ENCODE assay signal across 1 cellular context in the genomic region with DNA sequence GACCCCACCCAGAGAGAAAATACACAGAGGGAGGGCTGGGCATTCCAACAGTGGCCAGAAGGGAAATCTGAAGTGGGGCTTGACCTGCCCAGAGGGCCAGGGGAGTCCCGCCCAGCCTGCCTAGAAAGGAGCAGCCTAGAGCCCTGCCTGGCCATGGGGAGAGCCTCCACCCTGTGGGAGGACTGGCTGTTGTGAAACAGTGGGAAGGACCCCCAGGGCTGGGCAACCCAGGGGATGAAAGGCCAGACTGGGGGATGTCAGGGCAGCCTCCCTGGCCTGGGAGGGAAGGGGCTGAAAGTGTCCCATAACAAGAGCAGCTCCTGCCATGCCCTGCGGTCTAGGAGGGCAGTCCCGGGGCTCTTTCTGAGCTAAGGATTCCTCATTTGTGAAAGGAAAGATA.
TF ChIP-seq lines count a peak whose summit lies in the region.

No MANE protein-coding gene starts in this region.

TF ChIP-seq in HepG2, 621 proteins besides CTCF, POLR2A, EP300 and RAD21:
- TF ChIP-seq NFRKB (IDR thresholded peaks at IDR 0.05) (no peak), PHF5A (CRISPR knock-in tag; IDR thresholded peaks at IDR 0.05; ENCODE audit: low read depth, unreplicated experiment) (no peak), PRPF4 (IDR thresholded peaks at IDR 0.05; ENCODE audit: low read depth, low read length, poor library complexity, severe bottlenecking) (no peak), ZNF276 (CRISPR knock-in tag; IDR thresholded peaks at IDR 0.05; ENCODE audit: low read depth) (no peak), ZNF850 (CRISPR knock-in tag; conservative IDR thresholded peaks at IDR 0.05) (no peak), ZNF629 (CRISPR knock-in tag; conservative IDR thresholded peaks at IDR 0.05) (no peak), HES4 (CRISPR knock-in tag; IDR thresholded peaks at IDR 0.05; ENCODE audit: borderline replicate concordance) (no peak), ZNF547 (CRISPR knock-in tag; IDR thresholded peaks at IDR 0.05) (no peak), DNMT1 (CRISPR knock-in tag; IDR thresholded peaks at IDR 0.05) (no peak), PRMT3 (CRISPR knock-in tag; IDR thresholded peaks at IDR 0.05; ENCODE audit: borderline replicate concordance, low read depth) (no peak), CREB1 (IDR thresholded peaks at IDR 0.05) (no peak), CREB1 (CRISPR knock-in tag; IDR thresholded peaks at IDR 0.05) (no peak)
- TF ChIP-seq, protein P1, sequence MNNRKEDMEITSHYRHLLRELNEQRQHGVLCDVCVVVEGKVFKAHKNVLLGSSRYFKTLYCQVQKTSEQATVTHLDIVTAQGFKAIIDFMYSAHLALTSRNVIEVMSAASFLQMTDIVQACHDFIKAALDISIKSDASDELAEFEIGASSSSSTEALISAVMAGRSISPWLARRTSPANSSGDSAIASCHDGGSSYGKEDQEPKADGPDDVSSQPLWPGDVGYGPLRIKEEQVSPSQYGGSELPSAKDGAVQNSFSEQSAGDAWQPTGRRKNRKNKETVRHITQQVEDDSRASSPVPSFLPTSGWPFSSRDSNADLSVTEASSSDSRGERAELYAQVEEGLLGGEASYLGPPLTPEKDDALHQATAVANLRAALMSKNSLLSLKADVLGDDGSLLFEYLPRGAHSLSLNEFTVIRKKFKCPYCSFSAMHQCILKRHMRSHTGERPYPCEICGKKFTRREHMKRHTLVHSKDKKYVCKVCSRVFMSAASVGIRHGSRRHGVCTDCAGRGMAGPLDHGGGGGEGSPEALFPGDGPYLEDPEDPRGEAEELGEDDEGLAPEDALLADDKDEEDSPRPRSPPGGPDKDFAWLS (CRISPR knock-in tag; IDR thresholded peaks at IDR 0.05; ENCODE audit: borderline replicate concordance), result no peak
- TF ChIP-seq, protein P2, sequence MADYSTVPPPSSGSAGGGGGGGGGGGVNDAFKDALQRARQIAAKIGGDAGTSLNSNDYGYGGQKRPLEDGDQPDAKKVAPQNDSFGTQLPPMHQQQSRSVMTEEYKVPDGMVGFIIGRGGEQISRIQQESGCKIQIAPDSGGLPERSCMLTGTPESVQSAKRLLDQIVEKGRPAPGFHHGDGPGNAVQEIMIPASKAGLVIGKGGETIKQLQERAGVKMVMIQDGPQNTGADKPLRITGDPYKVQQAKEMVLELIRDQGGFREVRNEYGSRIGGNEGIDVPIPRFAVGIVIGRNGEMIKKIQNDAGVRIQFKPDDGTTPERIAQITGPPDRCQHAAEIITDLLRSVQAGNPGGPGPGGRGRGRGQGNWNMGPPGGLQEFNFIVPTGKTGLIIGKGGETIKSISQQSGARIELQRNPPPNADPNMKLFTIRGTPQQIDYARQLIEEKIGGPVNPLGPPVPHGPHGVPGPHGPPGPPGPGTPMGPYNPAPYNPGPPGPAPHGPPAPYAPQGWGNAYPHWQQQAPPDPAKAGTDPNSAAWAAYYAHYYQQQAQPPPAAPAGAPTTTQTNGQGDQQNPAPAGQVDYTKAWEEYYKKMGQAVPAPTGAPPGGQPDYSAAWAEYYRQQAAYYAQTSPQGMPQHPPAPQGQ (CRISPR knock-in tag; IDR thresholded peaks at IDR 0.05; ENCODE audit: borderline replicate concordance), result no peak
- TF ChIP-seq, protein P3, sequence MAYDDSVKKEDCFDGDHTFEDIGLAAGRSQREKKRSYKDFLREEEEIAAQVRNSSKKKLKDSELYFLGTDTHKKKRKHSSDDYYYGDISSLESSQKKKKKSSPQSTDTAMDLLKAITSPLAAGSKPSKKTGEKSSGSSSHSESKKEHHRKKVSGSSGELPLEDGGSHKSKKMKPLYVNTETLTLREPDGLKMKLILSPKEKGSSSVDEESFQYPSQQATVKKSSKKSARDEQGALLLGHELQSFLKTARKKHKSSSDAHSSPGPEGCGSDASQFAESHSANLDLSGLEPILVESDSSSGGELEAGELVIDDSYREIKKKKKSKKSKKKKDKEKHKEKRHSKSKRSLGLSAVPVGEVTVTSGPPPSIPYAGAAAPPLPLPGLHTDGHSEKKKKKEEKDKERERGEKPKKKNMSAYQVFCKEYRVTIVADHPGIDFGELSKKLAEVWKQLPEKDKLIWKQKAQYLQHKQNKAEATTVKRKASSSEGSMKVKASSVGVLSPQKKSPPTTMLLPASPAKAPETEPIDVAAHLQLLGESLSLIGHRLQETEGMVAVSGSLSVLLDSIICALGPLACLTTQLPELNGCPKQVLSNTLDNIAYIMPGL (CRISPR knock-in tag; IDR thresholded peaks at IDR 0.05; ENCODE audit: borderline replicate concordance in 1 of 2, low read depth in 1 of 2), result no peak
- TF ChIP-seq, protein P4, sequence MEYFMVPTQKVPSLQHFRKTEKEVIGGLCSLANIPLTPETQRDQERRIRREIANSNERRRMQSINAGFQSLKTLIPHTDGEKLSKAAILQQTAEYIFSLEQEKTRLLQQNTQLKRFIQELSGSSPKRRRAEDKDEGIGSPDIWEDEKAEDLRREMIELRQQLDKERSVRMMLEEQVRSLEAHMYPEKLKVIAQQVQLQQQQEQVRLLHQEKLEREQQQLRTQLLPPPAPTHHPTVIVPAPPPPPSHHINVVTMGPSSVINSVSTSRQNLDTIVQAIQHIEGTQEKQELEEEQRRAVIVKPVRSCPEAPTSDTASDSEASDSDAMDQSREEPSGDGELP (IDR thresholded peaks at IDR 0.05; ENCODE audit: borderline replicate concordance, low read depth), result no peak
